Comparison of ENCODE assay signal across 8 cellular contexts in the genomic region with DNA sequence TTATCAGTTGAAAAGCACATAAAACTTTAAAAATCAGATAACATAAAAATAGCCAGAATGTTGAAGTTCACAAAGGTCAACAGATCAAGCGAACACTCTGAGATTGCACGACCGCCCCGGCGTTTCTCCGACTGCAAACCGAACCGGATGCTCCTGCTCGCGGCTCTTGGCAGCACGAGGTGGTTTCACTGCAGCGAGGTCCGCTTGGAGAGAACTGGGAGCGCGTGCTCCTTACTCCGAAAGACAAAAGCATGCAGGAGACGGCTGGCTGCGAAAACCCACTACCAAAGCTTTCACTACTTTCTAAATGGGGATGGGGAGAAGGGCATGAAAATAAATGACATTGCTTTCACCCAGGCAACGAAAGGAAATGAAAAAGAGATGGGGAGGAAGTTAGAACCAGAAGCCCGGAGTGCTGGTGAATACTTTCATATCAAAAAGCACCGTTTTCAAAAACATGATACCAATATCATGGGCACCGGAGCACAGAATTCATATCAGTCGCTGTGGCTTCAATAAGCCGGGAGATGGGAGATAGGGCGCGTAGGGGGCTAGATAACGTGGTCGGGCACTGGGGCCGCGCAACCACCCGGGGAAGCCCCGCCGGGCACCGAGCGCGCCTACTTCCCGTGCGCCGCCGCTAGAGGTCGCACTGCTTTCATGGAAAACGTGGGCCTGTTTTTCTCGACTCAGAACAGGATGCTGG. TPM values are rescaled to one million over a fixed set of nuclear protein-coding genes. Genes with fewer than 3 reads are reported as not detected.
DNase-seq lines count a peak whose midpoint lies in the region; ATAC-seq lines count a peak whose summit lies in the region.

No MANE protein-coding gene starts in this region.

- H3K9ac ChIP-seq in Karpas-422 (ENCODE audit: low read length), result peak overlapping the region; percentile 65

- DNase-seq in DMS153 (lab: John Stamatoyannopoulos, UW) (peak; percentile 51), Karpas-422 (peak; percentile 93), SHP77 treated with DMSO at 0.1 percent for 48 hours (lab: John Stamatoyannopoulos, UW) (peak; percentile 66), globus pallidus (ENCODE audit: low spot score) (peak; percentile 43), nucleus accumbens (lab: John Stamatoyannopoulos, UW) (peak in 52 of 56 donors; percentile 5 to 84 (median 56)), substantia nigra (lab: John Stamatoyannopoulos, UW) (peak in 44 of 49 donors; percentile 10 to 82 (median 56))
- DNase-seq in activated naive CD4-positive, alpha-beta T cell (lab: John Stamatoyannopoulos, UW), result peak; percentile 61 to 77 (median 74)

- H3K4me3 ChIP-seq in Karpas-422 (ENCODE audit: low read length), result peak overlapping the region; percentile 62

- H3K79me2 ChIP-seq in Karpas-422 (ENCODE audit: low read length), result no peaks in the 10 kb centered on the region

- no peaks in the 10 kb centered on the region for H3K9me3 ChIP-seq in Karpas-422 (ENCODE audit: low read length)

- peaks cover 14% of the 10 kb centered on the region for H3K4me1 ChIP-seq in Karpas-422 (ENCODE audit: low read length)

- H4K20me1 ChIP-seq in Karpas-422 (ENCODE audit: insufficient read depth, low read depth, low read length), result no peaks in the 10 kb centered on the region

- peak overlapping the region; percentile 81 for H3K4me2 ChIP-seq in Karpas-422 (ENCODE audit: low read depth, low read length, poor library complexity, severe bottlenecking)

- ATAC-seq in GM21529 (IDR thresholded peaks at IDR 0.05; ENCODE audit: unreplicated experiment), result peak; percentile 86

- H3K9me2 ChIP-seq in Karpas-422 (replicated peaks; ENCODE audit: insufficient read depth, low read length), result no peaks in the 10 kb centered on the region

- H2AFZ ChIP-seq in Karpas-422 (ENCODE audit: low read length), result peak overlapping the region; percentile 79

- no peaks in the 10 kb centered on the region for H3K36me3 ChIP-seq in Karpas-422 (ENCODE audit: insufficient read depth, low read length)

- H3K27me3 ChIP-seq in Karpas-422 (ENCODE audit: low read length), result no peaks in the 10 kb centered on the region

- H3K27ac ChIP-seq in Karpas-422 (ENCODE audit: low read length) (no peak overlapping the region), substantia nigra (ENCODE audit: low read depth, low read length, poor library complexity, severe bottlenecking) (no peak overlapping the region)

RNA-seq across cellular contexts. Expression of gene ANKRD60, which starts 8.3 kb away (rescaled TPM):
- total RNA-seq in Karpas-422 (2014; rRNA removed; shearing (Covaris generic); ENCODE audit: low replicate concordance), result not detected in 2 replicates

Comparison
In these comparisons a context has a peak if more than half of its experiments do, and no peak if none do; other contexts are left out.
1. DNase-seq: peak in every context shown above with its lines; median percentile 93 in Karpas-422; 74 in activated naive CD4-positive, alpha-beta T cell; 66 in SHP77 treated with DMSO at 0.1 percent for 48 hours; 56 in nucleus accumbens; 56 in substantia nigra; 51 in DMS153; 43 in globus pallidus.